In the genomic region with DNA sequence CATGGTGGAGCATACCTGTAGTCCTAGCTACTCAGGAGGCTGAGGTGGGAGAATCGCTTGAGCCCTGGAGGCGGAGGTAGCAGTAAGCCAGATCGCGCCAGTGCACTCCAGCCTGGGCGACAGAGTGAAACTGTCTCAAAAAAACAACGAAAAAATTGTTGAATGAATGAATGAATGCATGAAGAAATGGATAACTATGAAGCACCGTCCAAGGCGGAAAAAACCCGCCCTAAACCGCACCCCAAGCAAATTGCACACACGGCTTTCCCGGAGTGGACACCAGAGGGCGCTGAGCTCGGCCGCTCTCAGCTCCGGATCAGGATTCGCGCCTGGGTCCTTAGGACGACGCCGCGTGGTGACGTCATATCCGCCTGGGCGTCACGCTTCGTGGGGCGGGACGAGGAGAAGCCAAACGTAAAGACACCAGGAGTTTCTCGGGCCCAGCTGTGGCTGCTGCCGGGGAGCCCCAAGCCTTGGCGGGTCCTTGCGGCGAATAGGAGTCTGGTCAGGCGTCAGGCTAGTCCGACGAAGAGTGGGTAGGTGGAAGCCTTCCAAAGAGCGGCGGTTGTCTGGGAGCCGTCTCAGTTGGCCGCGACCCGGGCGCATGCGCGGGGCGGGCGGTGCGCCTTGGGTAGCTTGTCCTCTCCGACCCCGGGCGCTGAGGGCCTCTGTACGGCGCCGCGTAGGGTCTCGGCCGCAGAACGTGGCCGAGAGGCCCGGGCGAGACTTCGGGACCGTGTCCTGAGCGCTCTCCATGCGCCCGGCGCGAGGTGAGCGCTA, we compare ENCODE assay signal across 1 cellular context.
TF ChIP-seq lines count a peak whose summit lies in the region.

Gene HTD2, plus strand, starts transcription at position 639 of the 780 bp plus-strand sequence. CDS start 11,094 bp downstream, outside the sequence.
Gene RPP14, plus strand, starts transcription at position 364 of the 780 bp plus-strand sequence. CDS start 4,085 bp downstream, outside the sequence.

TF ChIP-seq in HepG2, 621 proteins besides CTCF, POLR2A, EP300 and RAD21 (continued from another document and continues in another):
- TF ChIP-seq, protein P1, sequence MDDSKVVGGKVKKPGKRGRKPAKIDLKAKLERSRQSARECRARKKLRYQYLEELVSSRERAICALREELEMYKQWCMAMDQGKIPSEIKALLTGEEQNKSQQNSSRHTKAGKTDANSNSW (CRISPR knock-in tag; IDR thresholded peaks at IDR 0.05; ENCODE audit: borderline replicate concordance), result 0 out of 2 replicates have a peak, but pooled peaks have one; percentile 42
- TF ChIP-seq ZNF276 (CRISPR knock-in tag; IDR thresholded peaks at IDR 0.05; ENCODE audit: low read depth) (no peak), ZNF607 (CRISPR knock-in tag; IDR thresholded peaks at IDR 0.05; ENCODE audit: borderline replicate concordance) (peak; percentile 92; the same call in 1 of the 2 replicates), ZFP90 (CRISPR knock-in tag; IDR thresholded peaks at IDR 0.05; ENCODE audit: borderline replicate concordance) (peak; percentile 56; the same call in 1 of the 2 replicates), HNRNPLL (IDR thresholded peaks at IDR 0.05; ENCODE audit: low read depth, low read length, poor library complexity, severe bottlenecking) (peak; percentile 64), PLRG1 (conservative IDR thresholded peaks at IDR 0.05) (no peak), ZNF644 (CRISPR knock-in tag; IDR thresholded peaks at IDR 0.05; ENCODE audit: low read depth) (no peak), ZNF274 (CRISPR knock-in tag; IDR thresholded peaks at IDR 0.05) (peak; percentile 81), SALL2 (CRISPR knock-in tag; IDR thresholded peaks at IDR 0.05) (0 out of 2 replicates have a peak, but pooled peaks have one; percentile 21), ZNF230 (CRISPR knock-in tag; IDR thresholded peaks at IDR 0.05) (0 out of 2 replicates have a peak, but pooled peaks have one; percentile 69), EEA1 (CRISPR knock-in tag; IDR thresholded peaks at IDR 0.05; ENCODE audit: borderline replicate concordance) (0 out of 2 replicates have a peak, but pooled peaks have one; percentile 18), SMAD9 (CRISPR knock-in tag; IDR thresholded peaks at IDR 0.05) (no peak), ATM (IDR thresholded peaks at IDR 0.05; ENCODE audit: borderline replicate concordance) (no peak), ZBTB49 (CRISPR knock-in tag; IDR thresholded peaks at IDR 0.05; ENCODE audit: borderline replicate concordance) (no peak), MAFK (conservative IDR thresholded peaks at IDR 0.05 in 1 of 2, IDR thresholded peaks at IDR 0.05 in 1 of 2; ENCODE audit: low read length in 2 of 2) (peak; percentile 35 to 54; a peak in 2 of 4 replicates), ZNF264 (CRISPR knock-in tag; IDR thresholded peaks at IDR 0.05) (0 out of 2 replicates have a peak, but pooled peaks have one; percentile 6), SP2 (CRISPR knock-in tag; IDR thresholded peaks at IDR 0.05) (peak; percentile 82), KDM3A (CRISPR knock-in tag; IDR thresholded peaks at IDR 0.05; ENCODE audit: low read depth) (peak; percentile 84), KAT2B (IDR thresholded peaks at IDR 0.05; ENCODE audit: borderline replicate concordance, low read depth, low read length) (no peak), FOXM1 (CRISPR knock-in tag; IDR thresholded peaks at IDR 0.05) (0 out of 2 replicates have a peak, but pooled peaks have one; percentile 56), DNMT3B (CRISPR knock-in tag; conservative IDR thresholded peaks at IDR 0.05) (peak; percentile 57; the same call in 1 of the 2 replicates), ZNF280D (CRISPR knock-in tag; IDR thresholded peaks at IDR 0.05) (peak; percentile 85; the same call in 1 of the 2 replicates), ZNF382 (CRISPR knock-in tag; IDR thresholded peaks at IDR 0.05; ENCODE audit: borderline replicate concordance) (no peak), TOE1 (CRISPR knock-in tag; IDR thresholded peaks at IDR 0.05) (peak; percentile 62; the same call in 1 of the 2 replicates), SMARCC2 (IDR thresholded peaks at IDR 0.05) (no peak), PITX1 (CRISPR knock-in tag; IDR thresholded peaks at IDR 0.05) (peak; percentile 86), ZNF205 (CRISPR knock-in tag; IDR thresholded peaks at IDR 0.05) (peak; percentile 60), POLR2G (IDR thresholded peaks at IDR 0.05; ENCODE audit: low read depth, low read length) (peak; percentile 89), MED1 (CRISPR knock-in tag; IDR thresholded peaks at IDR 0.05) (peak; percentile 66)
- TF ChIP-seq, protein P2, sequence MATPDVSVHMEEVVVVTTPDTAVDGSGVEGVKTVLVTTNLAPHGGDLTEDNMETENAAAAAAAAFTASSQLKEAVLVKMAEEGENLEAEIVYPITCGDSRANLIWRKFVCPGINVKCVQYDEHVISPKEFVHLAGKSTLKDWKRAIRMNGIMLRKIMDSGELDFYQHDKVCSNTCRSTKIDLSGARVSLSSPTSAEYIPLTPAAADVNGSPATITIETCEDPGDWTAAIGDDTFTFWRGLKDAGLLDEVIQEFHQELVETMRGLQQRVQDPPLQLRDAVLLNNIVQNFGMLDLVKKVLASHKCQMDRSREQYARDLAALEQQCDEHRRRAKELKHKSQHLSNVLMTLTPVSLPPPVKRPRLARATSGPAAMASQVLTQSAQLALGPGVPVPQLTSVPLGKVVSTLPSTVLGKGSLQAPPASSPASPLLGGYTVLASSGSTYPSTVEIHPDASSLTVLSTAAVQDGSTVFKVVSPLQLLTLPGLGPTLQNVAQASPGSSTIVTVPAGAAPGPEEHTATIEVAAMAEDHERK (CRISPR knock-in tag; IDR thresholded peaks at IDR 0.05; ENCODE audit: low read depth), result peak; percentile 96
- TF ChIP-seq, protein P3, sequence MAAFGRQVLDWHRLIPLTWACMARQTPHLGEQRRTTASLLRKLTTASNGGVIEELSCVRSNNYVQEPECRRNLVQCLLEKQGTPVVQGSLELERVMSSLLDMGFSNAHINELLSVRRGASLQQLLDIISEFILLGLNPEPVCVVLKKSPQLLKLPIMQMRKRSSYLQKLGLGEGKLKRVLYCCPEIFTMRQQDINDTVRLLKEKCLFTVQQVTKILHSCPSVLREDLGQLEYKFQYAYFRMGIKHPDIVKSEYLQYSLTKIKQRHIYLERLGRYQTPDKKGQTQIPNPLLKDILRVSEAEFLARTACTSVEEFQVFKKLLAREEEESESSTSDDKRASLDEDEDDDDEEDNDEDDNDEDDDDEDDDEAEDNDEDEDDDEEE (CRISPR knock-in tag; IDR thresholded peaks at IDR 0.05), result peak; percentile 11; the same call in 1 of the 2 replicates
- TF ChIP-seq, protein P4, sequence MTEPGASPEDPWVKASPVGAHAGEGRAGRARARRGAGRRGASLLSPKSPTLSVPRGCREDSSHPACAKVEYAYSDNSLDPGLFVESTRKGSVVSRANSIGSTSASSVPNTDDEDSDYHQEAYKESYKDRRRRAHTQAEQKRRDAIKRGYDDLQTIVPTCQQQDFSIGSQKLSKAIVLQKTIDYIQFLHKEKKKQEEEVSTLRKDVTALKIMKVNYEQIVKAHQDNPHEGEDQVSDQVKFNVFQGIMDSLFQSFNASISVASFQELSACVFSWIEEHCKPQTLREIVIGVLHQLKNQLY (CRISPR knock-in tag; IDR thresholded peaks at IDR 0.05), result 0 out of 2 replicates have a peak, but pooled peaks have one; percentile 43
- TF ChIP-seq, protein P5, sequence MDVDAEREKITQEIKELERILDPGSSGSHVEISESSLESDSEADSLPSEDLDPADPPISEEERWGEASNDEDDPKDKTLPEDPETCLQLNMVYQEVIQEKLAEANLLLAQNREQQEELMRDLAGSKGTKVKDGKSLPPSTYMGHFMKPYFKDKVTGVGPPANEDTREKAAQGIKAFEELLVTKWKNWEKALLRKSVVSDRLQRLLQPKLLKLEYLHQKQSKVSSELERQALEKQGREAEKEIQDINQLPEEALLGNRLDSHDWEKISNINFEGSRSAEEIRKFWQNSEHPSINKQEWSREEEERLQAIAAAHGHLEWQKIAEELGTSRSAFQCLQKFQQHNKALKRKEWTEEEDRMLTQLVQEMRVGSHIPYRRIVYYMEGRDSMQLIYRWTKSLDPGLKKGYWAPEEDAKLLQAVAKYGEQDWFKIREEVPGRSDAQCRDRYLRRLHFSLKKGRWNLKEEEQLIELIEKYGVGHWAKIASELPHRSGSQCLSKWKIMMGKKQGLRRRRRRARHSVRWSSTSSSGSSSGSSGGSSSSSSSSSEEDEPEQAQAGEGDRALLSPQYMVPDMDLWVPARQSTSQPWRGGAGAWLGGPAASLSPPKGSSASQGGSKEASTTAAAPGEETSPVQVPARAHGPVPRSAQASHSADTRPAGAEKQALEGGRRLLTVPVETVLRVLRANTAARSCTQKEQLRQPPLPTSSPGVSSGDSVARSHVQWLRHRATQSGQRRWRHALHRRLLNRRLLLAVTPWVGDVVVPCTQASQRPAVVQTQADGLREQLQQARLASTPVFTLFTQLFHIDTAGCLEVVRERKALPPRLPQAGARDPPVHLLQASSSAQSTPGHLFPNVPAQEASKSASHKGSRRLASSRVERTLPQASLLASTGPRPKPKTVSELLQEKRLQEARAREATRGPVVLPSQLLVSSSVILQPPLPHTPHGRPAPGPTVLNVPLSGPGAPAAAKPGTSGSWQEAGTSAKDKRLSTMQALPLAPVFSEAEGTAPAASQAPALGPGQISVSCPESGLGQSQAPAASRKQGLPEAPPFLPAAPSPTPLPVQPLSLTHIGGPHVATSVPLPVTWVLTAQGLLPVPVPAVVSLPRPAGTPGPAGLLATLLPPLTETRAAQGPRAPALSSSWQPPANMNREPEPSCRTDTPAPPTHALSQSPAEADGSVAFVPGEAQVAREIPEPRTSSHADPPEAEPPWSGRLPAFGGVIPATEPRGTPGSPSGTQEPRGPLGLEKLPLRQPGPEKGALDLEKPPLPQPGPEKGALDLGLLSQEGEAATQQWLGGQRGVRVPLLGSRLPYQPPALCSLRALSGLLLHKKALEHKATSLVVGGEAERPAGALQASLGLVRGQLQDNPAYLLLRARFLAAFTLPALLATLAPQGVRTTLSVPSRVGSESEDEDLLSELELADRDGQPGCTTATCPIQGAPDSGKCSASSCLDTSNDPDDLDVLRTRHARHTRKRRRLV (CRISPR knock-in tag; IDR thresholded peaks at IDR 0.05), result no peak
